ENCODE assay signal across 9 cellular contexts in genomic region chr7:139118803-139119485, GRCh38. TPM values are rescaled to one million over a fixed set of nuclear protein-coding genes. Genes with fewer than 3 reads are reported as not detected.
A peak's percentile ranks its signal among the peaks of the same experiment; 100 is the strongest.
DNase-seq lines count a peak whose midpoint lies in the region; ATAC-seq, FAIRE-seq and TF ChIP-seq lines count a peak whose summit lies in the region.
"Had no signal": no experiment of that assay in that cellular context is flagged by ENCODE, and none has a peak within 500 bp of the region (broad histone marks: within the 10 kb centered on the region; RNA-seq: fewer than 3 reads in every experiment).

No MANE protein-coding gene starts in this region.

- no peak for FAIRE-seq in kidney (lab: Jason Lieb, UNC)
- FAIRE-seq: bronchial epithelial cell had no signal

- H3K36me3 ChIP-seq in kidney (ENCODE audit: control insufficient read depth in 1 of 2, insufficient read depth in 2 of 2, low read length in 2 of 2): no peaks in the 10 kb centered on the region
- no peaks in the 10 kb centered on the region for H3K36me3 ChIP-seq in A673 (ENCODE audit: insufficient read depth, low read length, poor library complexity, severe bottlenecking)
- H3K36me3 ChIP-seq in tibial nerve: no peaks in the 10 kb centered on the region

- H3K27ac ChIP-seq in kidney (ENCODE audit: low read depth in 2 of 2, low read length in 2 of 2) (peak overlapping the region; percentile 14 to 55), A673 (ENCODE audit: low read depth, low read length, poor library complexity, severe bottlenecking) (no peak overlapping the region), tibial nerve (no peak overlapping the region)

- TF ChIP-seq CTCF in kidney (IDR thresholded peaks at IDR 0.05; ENCODE audit: borderline replicate concordance, extremely low read depth, insufficient read depth) (no peak), A673 (conservative IDR thresholded peaks at IDR 0.05; ENCODE audit: low read depth, low read length) (no peak), tibial nerve (IDR thresholded peaks at IDR 0.05) (no peak)

- WGBS in tibial nerve, 2 donors: 66 to 82% methylated on average over 7 of the region's 7 CpGs

- ATAC-seq in GM19328 (IDR thresholded peaks at IDR 0.05; ENCODE audit: unreplicated experiment) (peak; percentile 73), HG03139 (IDR thresholded peaks at IDR 0.05; ENCODE audit: unreplicated experiment) (peak; percentile 85)

- no peaks in the 10 kb centered on the region for H3K9me3 ChIP-seq in kidney (ENCODE audit: control insufficient read depth in 1 of 2, low read length in 2 of 2)
- no peaks in the 10 kb centered on the region for H3K9me3 ChIP-seq in A673 (ENCODE audit: low read depth, low read length, poor library complexity, severe bottlenecking)
- H3K9me3 ChIP-seq in tibial nerve: no peaks in the 10 kb centered on the region

- TF ChIP-seq EP300 in tibial nerve (IDR thresholded peaks at IDR 0.05): no peak

- DNase-seq in Caki2 (ENCODE audit: low read depth) (peak; percentile 51), SKM-1 treated with dmso at 0.1 percent for 144 hours (lab: John Stamatoyannopoulos, UW; ENCODE audit: unreplicated experiment) (peak; percentile 82), kidney (no peak), COR-L47 (lab: John Stamatoyannopoulos, UW) (no peak), A673 (ENCODE audit: low spot score) (no peak), tibial nerve (ENCODE audit: low spot score in 2 of 2) (no peak)

- no peak overlapping the region for H3K9ac ChIP-seq in kidney (ENCODE audit: low read length in 2 of 2)

- BruUV-seq in A673 (replicated peaks; lab: Mats Ljungman, UMichigan): no TSS peak

- H3K27me3 ChIP-seq in A673 (replicated peaks; ENCODE audit: insufficient read depth, low read depth, low read length, poor library complexity) (no peaks in the 10 kb centered on the region), tibial nerve (no peaks in the 10 kb centered on the region)

- CTCF ChIA-PET in A673 (lab: Charles Lee): no interaction called here

- H3K4me1 ChIP-seq in kidney (ENCODE audit: control insufficient read depth in 1 of 2, insufficient read depth in 1 of 2, low read depth in 1 of 2, low read length in 2 of 2) (peaks cover 0 to 3% of the 10 kb centered on the region in 2 donors), A673 (ENCODE audit: insufficient read depth, low read length, poor library complexity, severe bottlenecking) (no peaks in the 10 kb centered on the region), tibial nerve (no peaks in the 10 kb centered on the region)

- POLR2A ChIA-PET in A673 (lab: Charles Lee; ENCODE audit: low non-redundant PET): no interaction called here

- no peak for TF ChIP-seq POLR2A in tibial nerve (IDR thresholded peaks at IDR 0.05)

- H3K4me3 ChIP-seq in kidney (ENCODE audit: low read length in 2 of 2) (no peak overlapping the region), A673 (ENCODE audit: low read depth, low read length, poor library complexity, severe bottlenecking) (no peak overlapping the region), tibial nerve (no peak overlapping the region)

- in situ Hi-C loops in Caki2 (cut with HindIII; ENCODE audit: low pct_unique_long_range_greater_than_20kb, low sequenced_read_pairs): no loop called here

- intact Hi-C loops in kidney (cut with DNase I) (no loop called here), A673 (cut with micrococcal nuclease; ENCODE audit: unreplicated experiment) (no loop called here)

RNA-seq across cellular contexts. Expression of gene ZC3HAV1, which starts 9.4 kb away (rescaled TPM):
- total RNA-seq in Caki2 (2014; rRNA removed; shearing (Covaris generic); ENCODE audit: low replicate concordance): 32.6 and 36.3 TPM in 2 replicates
- total RNA-seq in kidney (40.2 TPM), A673 (2021) (16.9 and 17.2 TPM in 2 replicates), tibial nerve (10 to 100 TPM; 30.3 to 38.2 (median 31.7) TPM)
- polyA plus RNA-seq in kidney (ENCODE audit: insufficient read depth, low read depth, low replicate concordance): 11.1 TPM

Comparison
In these comparisons a context has a peak if more than half of its experiments do, and no peak if none do; other contexts are left out.
1. DNase-seq: peak in Caki2 (single experiment) and SKM-1 treated with dmso at 0.1 percent for 144 hours (single experiment); none in kidney (single experiment), COR-L47 (single experiment), A673 (single experiment) and tibial nerve (0 of 2).
2. H3K27ac ChIP-seq: peak in kidney (2 of 2); none in A673 (single experiment) and tibial nerve (0 of 4).